ENCODE assay signal across 23 cellular contexts in genomic region chr12:128111333-128111732, GRCh38.
"Had no signal": no experiment of that assay in that cellular context is flagged by ENCODE, and none has a peak within 500 bp of the region (broad histone marks: within the 10 kb centered on the region; RNA-seq: fewer than 3 reads in every experiment).

No MANE protein-coding gene starts in this region.

- H3K9me3 ChIP-seq: colonic mucosa, lower lobe of right lung, mucosa of descending colon, prostate gland, right atrium auricular region, sigmoid colon, thyroid gland had no signal

- H3K27me3 Mint-ChIP-seq: naive B cell; natural killer cell treated with Interleukin-12 subunit alpha and Interleukin-12 subunit beta and Interleukin-15 and Interleukin-18, amount 100 ng/mL, for 72 hours had no signal

- H3K36me3 ChIP-seq: colonic mucosa, lower lobe of right lung, prostate gland, right atrium auricular region, sigmoid colon, stomach, thyroid gland had no signal

- ATAC-seq: effector memory CD8-positive, alpha-beta T cell; left ventricle myocardium superior; lower lobe of right lung; mucosa of descending colon; natural killer cell treated with Interleukin-12 subunit alpha and Interleukin-12 subunit beta and Interleukin-15 and Interleukin-18, amount 100 ng/mL, for 72 hours; stimulated activated effector memory CD8-positive, alpha-beta T cell treated with anti-CD3 and anti-CD28 coated beads, Interleukin-12 subunit alpha, Interleukin-12 subunit beta, amount 100 ng/mL, for 72 hours had no signal

- H3K27ac ChIP-seq: colonic mucosa, lower lobe of right lung, prostate gland, right atrium auricular region, sigmoid colon, stomach, thyroid gland had no signal

- H3K4me1 Mint-ChIP-seq: immature natural killer cell; naive B cell; neural crest cell; stimulated activated effector memory CD8-positive, alpha-beta T cell treated with anti-CD3 and anti-CD28 coated beads, Interleukin-12 subunit alpha, Interleukin-12 subunit beta, amount 100 ng/mL, for 72 hours had no signal

- H3K27me3 ChIP-seq: colonic mucosa, right atrium auricular region, sigmoid colon, thyroid gland had no signal

- H3K4me3 Mint-ChIP-seq: effector memory CD8-positive, alpha-beta T cell; immature natural killer cell; naive B cell; natural killer cell treated with Interleukin-12 subunit alpha and Interleukin-12 subunit beta and Interleukin-15 and Interleukin-18, amount 100 ng/mL, for 72 hours; neural crest cell; stimulated activated effector memory CD8-positive, alpha-beta T cell treated with anti-CD3 and anti-CD28 coated beads, Interleukin-12 subunit alpha, Interleukin-12 subunit beta, amount 100 ng/mL, for 72 hours had no signal

- H3K4me3 ChIP-seq: colonic mucosa, lower lobe of right lung, mucosa of descending colon, prostate gland, right atrium auricular region, sigmoid colon, stomach, thyroid gland had no signal

- DNase-seq: colonic mucosa; dermis blood vessel endothelial cell; effector memory CD8-positive, alpha-beta T cell; hypothalamus; immature natural killer cell; left ventricle myocardium superior; lower lobe of right lung; mucosa of descending colon; naive B cell; sigmoid colon; stimulated activated CD4-positive, alpha-beta T cell treated with anti-CD3 and anti-CD28 coated beads, Interleukin-2, amount 100 ng/mL, for 24 hours; stimulated activated CD4-positive, alpha-beta T cell treated with anti-CD3 and anti-CD28 coated beads, Interleukin-4, amount 100 ng/mL, for 24 hours; stimulated activated naive CD4-positive, alpha-beta T cell treated with Interleukin-2 at 50 U/mL for 16 hours; stomach; thyroid gland; trophoblast cell had no signal

- FAIRE-seq: frontal cortex, keratinocyte had no signal

- H3K27ac Mint-ChIP-seq: effector memory CD8-positive, alpha-beta T cell; immature natural killer cell; natural killer cell treated with Interleukin-12 subunit alpha and Interleukin-12 subunit beta and Interleukin-15 and Interleukin-18, amount 100 ng/mL, for 72 hours; stimulated activated effector memory CD8-positive, alpha-beta T cell treated with anti-CD3 and anti-CD28 coated beads, Interleukin-12 subunit alpha, Interleukin-12 subunit beta, amount 100 ng/mL, for 72 hours had no signal

- H3K9me3 Mint-ChIP-seq: neural crest cell had no signal

- H3K36me3 Mint-ChIP-seq: immature natural killer cell; naive B cell; natural killer cell treated with Interleukin-12 subunit alpha and Interleukin-12 subunit beta and Interleukin-15 and Interleukin-18, amount 100 ng/mL, for 72 hours; stimulated activated effector memory CD8-positive, alpha-beta T cell treated with anti-CD3 and anti-CD28 coated beads, Interleukin-12 subunit alpha, Interleukin-12 subunit beta, amount 100 ng/mL, for 72 hours had no signal

- H3K4me1 ChIP-seq: colonic mucosa, lower lobe of right lung, prostate gland, right atrium auricular region, sigmoid colon, stomach, thyroid gland had no signal
